ENCODE assay signal across 8 cellular contexts in the genomic region with DNA sequence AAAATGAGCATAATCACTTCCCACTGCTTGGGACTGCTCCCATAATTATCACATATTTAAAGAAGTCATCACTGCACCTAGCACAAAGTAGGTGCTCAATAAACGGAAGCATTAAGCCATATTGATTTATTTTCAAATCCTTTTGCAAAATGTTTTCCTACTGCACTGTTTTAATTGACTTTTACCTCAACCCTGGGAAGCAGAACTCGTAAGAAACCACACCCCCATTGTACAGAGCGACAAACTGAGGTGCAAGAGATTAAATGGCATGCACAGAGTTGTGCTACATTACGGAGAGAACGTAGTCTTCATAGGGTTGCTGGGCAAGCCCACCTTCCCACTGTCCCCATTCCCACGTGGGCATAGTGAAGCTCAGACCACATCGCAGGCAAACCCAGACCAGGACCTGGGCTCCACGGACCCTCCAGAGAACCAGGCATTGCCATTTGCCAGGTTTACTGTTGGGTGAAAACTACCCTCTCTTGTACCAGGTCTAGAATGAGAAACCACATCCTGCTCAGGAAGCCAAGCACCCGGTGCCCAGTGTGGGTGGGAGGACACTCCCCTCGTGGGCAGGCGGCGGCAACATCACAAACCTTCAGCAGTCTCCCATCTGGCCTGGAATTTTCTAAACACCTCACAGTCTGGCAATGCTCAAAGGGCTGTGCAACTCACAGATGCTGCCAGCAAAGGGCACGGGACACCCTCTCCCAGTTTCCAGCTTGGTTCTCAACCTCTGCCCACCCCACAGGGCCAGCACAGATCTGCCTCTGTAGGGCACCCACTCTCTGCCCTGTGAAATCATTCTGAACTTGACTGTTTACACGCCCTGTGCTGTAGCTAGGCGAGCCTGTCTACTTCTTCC. TPM values are rescaled to one million over a fixed set of nuclear protein-coding genes. Genes with fewer than 3 reads are reported as not detected.
DNase-seq lines count a peak whose midpoint lies in the region; TF ChIP-seq lines count a peak whose summit lies in the region.

No MANE protein-coding gene starts in this region.

- TF ChIP-seq CTCF in progenitor cell of endocrine pancreas (IDR thresholded peaks at IDR 0.05; ENCODE audit: unreplicated experiment): no peak

- H3K4me3 ChIP-seq in HUES48 (ENCODE audit: low read depth, low read length): no peak overlapping the region

- no peaks in the 10 kb centered on the region for H3K27me3 Mint-ChIP-seq in progenitor cell of endocrine pancreas

- H3K9ac ChIP-seq in HUES48 (ENCODE audit: low read depth, low read length): no peak overlapping the region

- H3K36me3 ChIP-seq in HUES48 (ENCODE audit: control insufficient read depth, insufficient read depth, low read length): no peaks in the 10 kb centered on the region

- H3K4me3 Mint-ChIP-seq in progenitor cell of endocrine pancreas (ENCODE audit: low read depth): no peak overlapping the region

- no peaks in the 10 kb centered on the region for H3K9me3 Mint-ChIP-seq in progenitor cell of endocrine pancreas (ENCODE audit: low read depth)

- DNase-seq in activated CD8-positive, alpha-beta memory T cell treated with anti-CD3 and anti-CD28 coated beads, Interleukin-2, amount 50 U/mL, for 4 hours: peak; percentile 65
- peak; percentile 31 for DNase-seq in fibroblast of peridontal ligament (ENCODE audit: extremely low read depth)
- peak; percentile 49 for DNase-seq in stimulated activated CD4-positive, alpha-beta T cell treated with anti-CD3 and anti-CD28 coated beads, Interleukin-4, amount 100 ng/mL, for 1 hour
- no peak for DNase-seq in NCI-H128 (lab: John Stamatoyannopoulos, UW; ENCODE audit: unreplicated experiment)
- no peak for DNase-seq in HPDE6-E6E7 (ENCODE audit: extremely low spot score)
- DNase-seq in progenitor cell of endocrine pancreas (ENCODE audit: low spot score, unreplicated experiment): no peak
- DNase-seq in HuH-7.5 (ENCODE audit: low spot score): no peak

- peak overlapping the region; percentile 90 for H3K27ac ChIP-seq in HUES48 (ENCODE audit: low read depth, low read length)

- peaks cover 30% of the 10 kb centered on the region for H3K4me1 Mint-ChIP-seq in progenitor cell of endocrine pancreas (ENCODE audit: low read depth)

- H3K27ac Mint-ChIP-seq in progenitor cell of endocrine pancreas: no peak overlapping the region

- peaks cover 38% of the 10 kb centered on the region for H3K4me1 ChIP-seq in HUES48 (ENCODE audit: control insufficient read depth, insufficient read depth, low read length)

- no peaks in the 10 kb centered on the region for H3K27me3 ChIP-seq in HUES48 (ENCODE audit: control insufficient read depth, insufficient read depth, low read length)

- H3K9me3 ChIP-seq in HUES48 (ENCODE audit: control insufficient read depth, insufficient read depth, low read length): no peaks in the 10 kb centered on the region

- H3K36me3 Mint-ChIP-seq in progenitor cell of endocrine pancreas (ENCODE audit: insufficient read depth): peaks cover 1% of the 10 kb centered on the region

RNA-seq across cellular contexts. Expression of a gene that starts 8.2 kb away (rescaled TPM):
- 21.0 and 24.4 TPM in 2 replicates for total RNA-seq in progenitor cell of endocrine pancreas

RNA-seq across cellular contexts. Expression of a gene that starts 45.9 kb away (rescaled TPM):
- 29.3 and 30.0 TPM in 2 replicates for total RNA-seq in progenitor cell of endocrine pancreas

Comparison
In these comparisons a context has a peak if more than half of its experiments do, and no peak if none do; other contexts are left out.
1. DNase-seq: peak in activated CD8-positive, alpha-beta memory T cell treated with anti-CD3 and anti-CD28 coated beads, Interleukin-2, amount 50 U/mL, for 4 hours (single experiment), fibroblast of peridontal ligament (single experiment) and stimulated activated CD4-positive, alpha-beta T cell treated with anti-CD3 and anti-CD28 coated beads, Interleukin-4, amount 100 ng/mL, for 1 hour (single experiment); none in NCI-H128 (single experiment), HPDE6-E6E7 (single experiment), progenitor cell of endocrine pancreas (single experiment) and HuH-7.5 (single experiment).